ENCODE assay signal across 11 cellular contexts in genomic region chr1:243269461-243269801, GRCh38. TPM values are rescaled to one million over a fixed set of nuclear protein-coding genes. Genes with fewer than 3 reads are reported as not detected.
DNase-seq lines count a peak whose midpoint lies in the region; ATAC-seq and TF ChIP-seq lines count a peak whose summit lies in the region.
"Had no signal": no experiment of that assay in that cellular context is flagged by ENCODE, and none has a peak within 500 bp of the region (broad histone marks: within the 10 kb centered on the region; RNA-seq: fewer than 3 reads in every experiment).

No MANE protein-coding gene starts in this region.

- H3K27me3 ChIP-seq in ACC112 (ENCODE audit: insufficient read depth, low read length) (no peaks in the 10 kb centered on the region), HL-60 (ENCODE audit: insufficient read depth, poor library complexity, severe bottlenecking) (no peaks in the 10 kb centered on the region)

- no peak for DNase-seq in HL-60 (ENCODE audit: low read depth in 1 of 2, low spot score in 1 of 2)
- no peak for DNase-seq in endothelial cell (ENCODE audit: low spot score)
- DNase-seq in activated CD4-positive, CD25-positive, alpha-beta regulatory T cell (lab: John Stamatoyannopoulos, UW) = no peak
- no peak for DNase-seq in natural killer cell
- DNase-seq in SK-N-DZ (ENCODE audit: low spot score) = no peak
- no peak for DNase-seq in sciatic nerve (ENCODE audit: low spot score)
- DNase-seq: immature natural killer cell had no signal

- H3K36me3 Mint-ChIP-seq in endothelial cell (ENCODE audit: low read depth, unreplicated experiment) = peaks cover 7% of the 10 kb centered on the region
- H3K36me3 Mint-ChIP-seq in natural killer cell = no peaks in the 10 kb centered on the region

- peaks cover 33% of the 10 kb centered on the region for H3K79me2 ChIP-seq in ACC112 (ENCODE audit: control insufficient read depth, insufficient read depth, low read length, unreplicated experiment)

- H3K27ac ChIP-seq in ACC112 (ENCODE audit: low read depth, low read length) = peak overlapping the region; percentile 96
- peak overlapping the region; percentile 91 for H3K27ac ChIP-seq in HL-60 (replicated peaks)
- H3K27ac ChIP-seq: KMS-11 had no signal

- H3K4me1 Mint-ChIP-seq in endothelial cell (ENCODE audit: unreplicated experiment) (peaks cover 55% of the 10 kb centered on the region), natural killer cell (peaks cover 6 to 14% of the 10 kb centered on the region in 2 donors)

- peaks cover 69% of the 10 kb centered on the region for H3K4me1 ChIP-seq in ACC112 (ENCODE audit: control insufficient read depth, insufficient read depth, low read length, unreplicated experiment)

- intact Hi-C loops in natural killer cell (cut with micrococcal nuclease) = no loop called here
- intact Hi-C loops in sciatic nerve (cut with DNase I) = no loop called here

- no peak for TF ChIP-seq CTCF in HL-60 (IDR thresholded peaks at IDR 0.05; ENCODE audit: insufficient read depth, low read length)
- no peak for TF ChIP-seq CTCF in endothelial cell (IDR thresholded peaks at IDR 0.05; ENCODE audit: unreplicated experiment)
- TF ChIP-seq CTCF in natural killer cell (IDR thresholded peaks at IDR 0.05) = no peak

- ATAC-seq in GM21381 (IDR thresholded peaks at IDR 0.05; ENCODE audit: unreplicated experiment) (peak; percentile 68), natural killer cell (no peak), sciatic nerve (no peak)

- H3K36me3 ChIP-seq in ACC112 (ENCODE audit: insufficient read depth, low read length) = peaks cover 19% of the 10 kb centered on the region

- H3K27me3 Mint-ChIP-seq in endothelial cell (ENCODE audit: unreplicated experiment) = no peaks in the 10 kb centered on the region
- H3K27me3 Mint-ChIP-seq in natural killer cell (ENCODE audit: low read depth in 2 of 2) = no peaks in the 10 kb centered on the region
- H3K27me3 Mint-ChIP-seq: stimulated activated naive CD8-positive, alpha-beta T cell treated with anti-CD3 and anti-CD28 coated beads, Interleukin-15, Interleukin-2, amounts not matched to agents 100 ng/mL and 50 ng/mL, for 24 hours had no signal

- H3K4me3 ChIP-seq in ACC112 (ENCODE audit: low read depth, low read length) = no peak overlapping the region
- no peak overlapping the region for H3K4me3 ChIP-seq in HL-60 (replicated peaks; ENCODE audit: insufficient read depth, low read length)

- peak overlapping the region; percentile 94 for H3K27ac Mint-ChIP-seq in endothelial cell (ENCODE audit: unreplicated experiment)
- H3K27ac Mint-ChIP-seq in natural killer cell = no peak overlapping the region
- H3K27ac Mint-ChIP-seq: immature natural killer cell; stimulated activated naive CD8-positive, alpha-beta T cell treated with anti-CD3 and anti-CD28 coated beads, Interleukin-15, Interleukin-2, amounts not matched to agents 100 ng/mL and 50 ng/mL, for 24 hours had no signal

- H3K9me3 Mint-ChIP-seq in endothelial cell (ENCODE audit: unreplicated experiment) (no peaks in the 10 kb centered on the region), natural killer cell (no peaks in the 10 kb centered on the region)
- H3K9me3 Mint-ChIP-seq: immature natural killer cell; stimulated activated naive CD8-positive, alpha-beta T cell treated with anti-CD3 and anti-CD28 coated beads, Interleukin-15, Interleukin-2, amounts not matched to agents 100 ng/mL and 50 ng/mL, for 24 hours had no signal

- H2AFZ ChIP-seq in ACC112 (ENCODE audit: low read length, unreplicated experiment) = no peak overlapping the region

- H3K4me3 Mint-ChIP-seq in endothelial cell (ENCODE audit: unreplicated experiment) = no peak overlapping the region
- no peak overlapping the region for H3K4me3 Mint-ChIP-seq in natural killer cell
- H3K4me3 Mint-ChIP-seq: immature natural killer cell; stimulated activated naive CD8-positive, alpha-beta T cell treated with anti-CD3 and anti-CD28 coated beads, Interleukin-15, Interleukin-2, amounts not matched to agents 100 ng/mL and 50 ng/mL, for 24 hours had no signal

RNA-seq across cellular contexts. Expression of gene SDCCAG8, which starts 13.6 kb away (rescaled TPM):
- total RNA-seq in endothelial cell (ENCODE audit: unreplicated experiment) = 41.9 TPM
- 10 to 100 TPM; 17.8 to 28.3 (median 21.2) TPM for total RNA-seq in natural killer cell
- polyA plus RNA-seq in SK-N-DZ (2014; cell fraction: cytosol; rRNA removed) = 27.0 and 28.1 TPM in 2 replicates
- polyA plus RNA-seq in SK-N-DZ (2014; cell fraction: nucleus; rRNA removed) = 19.6 and 21.6 TPM in 2 replicates
- total RNA-seq in sciatic nerve = 70.4 TPM

RNA-seq across cellular contexts. Expression of gene CEP170, which starts 14.3 kb away (rescaled TPM):
- total RNA-seq in endothelial cell (ENCODE audit: unreplicated experiment) = 168 TPM
- 10 to 100 TPM; 13.5 to 22.7 (median 19.1) TPM for total RNA-seq in natural killer cell
- polyA plus RNA-seq in SK-N-DZ (2014; cell fraction: cytosol; rRNA removed) = 95.5 and 117 TPM in 2 replicates
- 91.0 and 130 TPM in 2 replicates for polyA plus RNA-seq in SK-N-DZ (2014; cell fraction: nucleus; rRNA removed)
- total RNA-seq in sciatic nerve = 127 TPM
